ENCODE assay signal across 8 cellular contexts in genomic region chr17:70552230-70552981, GRCh38.
A peak's percentile ranks its signal among the peaks of the same experiment; 100 is the strongest.
DNase-seq lines count a peak whose midpoint lies in the region; ATAC-seq and TF ChIP-seq lines count a peak whose summit lies in the region.

No MANE protein-coding gene starts in this region.

- 16% methylated on average over 8 of the region's 8 CpGs for WGBS in right lobe of liver (ENCODE audit: insufficient coverage, low coverage, low lambda C conversion rate, missing lambda C conversion rate)
- 27% methylated on average over 8 of the region's 8 CpGs for WGBS in suprapubic skin

- H3K27me3 ChIP-seq in right lobe of liver: no peaks in the 10 kb centered on the region
- H3K27me3 ChIP-seq in suprapubic skin: no peaks in the 10 kb centered on the region

- in situ Hi-C loops in Caki2 (cut with HindIII; ENCODE audit: low pct_unique_long_range_greater_than_20kb, low sequenced_read_pairs): no loop called here

- TF ChIP-seq POLR2A in right lobe of liver (IDR thresholded peaks at IDR 0.05) (no peak), suprapubic skin (IDR thresholded peaks at IDR 0.05) (no peak)

- peak overlapping the region; percentile 78 for H3K27ac ChIP-seq in cingulate gyrus (ENCODE audit: low read depth, low read length)
- no peak overlapping the region for H3K27ac ChIP-seq in right lobe of liver
- H3K27ac ChIP-seq in suprapubic skin: no peak overlapping the region

- H3K4me1 ChIP-seq in right lobe of liver: no peaks in the 10 kb centered on the region
- H3K4me1 ChIP-seq in suprapubic skin: no peaks in the 10 kb centered on the region

- ATAC-seq in right lobe of liver (peak; percentile 58 to 76 (median 67)), GM18909 (IDR thresholded peaks at IDR 0.05; ENCODE audit: poor library complexity, unreplicated experiment) (no peak), HG03095 (IDR thresholded peaks at IDR 0.05; ENCODE audit: unreplicated experiment) (no peak)

- H3K4me3 ChIP-seq in right lobe of liver (no peak overlapping the region), suprapubic skin (no peak overlapping the region)

- no peaks in the 10 kb centered on the region for H3K36me3 ChIP-seq in right lobe of liver
- H3K36me3 ChIP-seq in suprapubic skin: no peaks in the 10 kb centered on the region

- intact Hi-C loops in right lobe of liver (cut with DNase I): no loop called here

- peak; percentile 47 to 62 (median 54) for TF ChIP-seq CTCF in right lobe of liver (IDR thresholded peaks at IDR 0.05)
- peak in 1 of 2 donors; percentile 40 for TF ChIP-seq CTCF in suprapubic skin (IDR thresholded peaks at IDR 0.05)

- DNase-seq in Caki2 (ENCODE audit: low read depth) (peak; percentile 50), HS-5 (ENCODE audit: low read depth) (peak; percentile 24), NOMO-1 treated with dmso at 0.1 percent for 144 hours (lab: John Stamatoyannopoulos, UW; ENCODE audit: unreplicated experiment) (peak; percentile 50), right lobe of liver (no peak), suprapubic skin (ENCODE audit: low spot score in 2 of 2) (no peak)

- H3K9me3 ChIP-seq in right lobe of liver: no peaks in the 10 kb centered on the region
- no peaks in the 10 kb centered on the region for H3K9me3 ChIP-seq in suprapubic skin

- TF ChIP-seq EP300 in suprapubic skin (IDR thresholded peaks at IDR 0.05): no peak

Comparison
In these comparisons a context has a peak if more than half of its experiments do, and no peak if none do; other contexts are left out.
1. DNase-seq: peak in Caki2 (single experiment), HS-5 (single experiment) and NOMO-1 treated with dmso at 0.1 percent for 144 hours (single experiment); none in right lobe of liver (0 of 3) and suprapubic skin (0 of 2).
2. ATAC-seq: peak in right lobe of liver (4 of 4); none in GM18909 (single experiment) and HG03095 (single experiment).